ENCODE assay signal across 26 cellular contexts in genomic region chr2:143732931-143733330, GRCh38.
"Had no signal": no experiment of that assay in that cellular context is flagged by ENCODE, and none has a peak within 500 bp of the region (broad histone marks: within the 10 kb centered on the region; RNA-seq: fewer than 3 reads in every experiment).

No MANE protein-coding gene starts in this region.

- DNase-seq: activated CD4-positive, alpha-beta memory T cell treated with anti-CD3 and anti-CD28 coated beads, Interleukin-2, amount 10 ng/mL, durations not matched to agents 7 days and 5 days; activated CD4-positive, alpha-beta T cell treated with anti-CD3 and anti-CD28 coated beads, Interleukin-2, amount 10 ng/mL, durations not matched to agents 24 days and 14 days; activated CD8-positive, alpha-beta memory T cell treated with anti-CD3 and anti-CD28 coated beads, Interleukin-2, amount 10 ng/mL, durations not matched to agents 7 days and 5 days; activated effector memory CD4-positive, alpha-beta T cell treated with anti-CD3 and anti-CD28 coated beads, Interleukin-2, amount 50 U/mL, for 16 hours; activated naive CD4-positive, alpha-beta T cell treated with anti-CD3 and anti-CD28 coated beads, Interleukin-2, amount 50 U/mL, for 16 hours; activated T-cell treated with anti-CD3 and anti-CD28 coated beads for 4 hours; anterior cingulate cortex; body of pancreas; dermis blood vessel endothelial cell; effector CD8-positive, alpha-beta T cell; gastrocnemius medialis; hypothalamus; left ventricle myocardium superior; mammary epithelial cell; midbrain; natural killer cell; stimulated activated CD4-positive, alpha-beta T cell treated with anti-CD3 and anti-CD28 coated beads, Interleukin-4, amount 100 ng/mL, for 24 hours; stimulated activated naive CD8-positive, alpha-beta T cell treated with anti-CD3 and anti-CD28 coated beads, Interleukin-15, Interleukin-2, amounts not matched to agents 100 U/mL and 50 U/mL, for 24 hours; T1000; thyroid gland; upper lobe of right lung had no signal

- H3K27me3 Mint-ChIP-seq: activated CD4-positive, alpha-beta memory T cell treated with anti-CD3 and anti-CD28 coated beads, Interleukin-2, amount 10 ng/mL, durations not matched to agents 7 days and 5 days; activated CD4-positive, alpha-beta T cell treated with anti-CD3 and anti-CD28 coated beads, Interleukin-2, amount 10 ng/mL, durations not matched to agents 24 days and 14 days; activated CD8-positive, alpha-beta memory T cell treated with anti-CD3 and anti-CD28 coated beads, Interleukin-2, amount 10 ng/mL, durations not matched to agents 7 days and 5 days had no signal

- H3K36me3 Mint-ChIP-seq: natural killer cell had no signal

- H3K9me3 Mint-ChIP-seq: activated CD4-positive, alpha-beta memory T cell treated with anti-CD3 and anti-CD28 coated beads, Interleukin-2, amount 10 ng/mL, durations not matched to agents 7 days and 5 days; natural killer cell; T-helper 1 cell treated with Interleukin-12 subunit alpha and Interleukin-12 subunit beta and Interleukin-4 antibody, amounts not matched to agents 30 μg/mL and 1 μg/mL, for 36 hours had no signal

- H3K36me3 ChIP-seq: cardiac muscle cell, gastrocnemius medialis, right atrium auricular region, thyroid gland, upper lobe of right lung had no signal

- H3K27ac Mint-ChIP-seq: activated CD4-positive, alpha-beta memory T cell treated with anti-CD3 and anti-CD28 coated beads, Interleukin-2, amount 10 ng/mL, durations not matched to agents 7 days and 5 days; activated CD4-positive, alpha-beta T cell treated with anti-CD3 and anti-CD28 coated beads, Interleukin-2, amount 10 ng/mL, durations not matched to agents 24 days and 14 days; activated CD8-positive, alpha-beta memory T cell treated with anti-CD3 and anti-CD28 coated beads, Interleukin-2, amount 10 ng/mL, durations not matched to agents 7 days and 5 days; natural killer cell; progenitor cell of endocrine pancreas; T-helper 1 cell treated with Interleukin-12 subunit alpha and Interleukin-12 subunit beta and Interleukin-4 antibody, amounts not matched to agents 30 μg/mL and 1 μg/mL, for 36 hours had no signal

- H3K27me3 ChIP-seq: body of pancreas, cardiac muscle cell, gastrocnemius medialis, right atrium auricular region, thyroid gland, upper lobe of right lung had no signal

- ATAC-seq: activated CD8-positive, alpha-beta memory T cell treated with anti-CD3 and anti-CD28 coated beads, Interleukin-2, amount 10 ng/mL, durations not matched to agents 7 days and 5 days; body of pancreas; esophagus mucosa; gastrocnemius medialis; left ventricle myocardium superior; natural killer cell; stimulated activated naive CD8-positive, alpha-beta T cell treated with anti-CD3 and anti-CD28 coated beads, Interleukin-15, Interleukin-2, amounts not matched to agents 100 U/mL and 50 U/mL, for 24 hours; upper lobe of right lung had no signal

- H3K4me3 ChIP-seq: body of pancreas, cardiac muscle cell, gastrocnemius medialis, right atrium auricular region, thyroid gland, upper lobe of right lung had no signal

- H3K9me3 ChIP-seq: body of pancreas, gastrocnemius medialis, right atrium auricular region, thyroid gland, upper lobe of right lung had no signal

- H3K4me3 Mint-ChIP-seq: activated CD4-positive, alpha-beta memory T cell treated with anti-CD3 and anti-CD28 coated beads, Interleukin-2, amount 10 ng/mL, durations not matched to agents 7 days and 5 days; activated CD4-positive, alpha-beta T cell treated with anti-CD3 and anti-CD28 coated beads, Interleukin-2, amount 10 ng/mL, durations not matched to agents 24 days and 14 days; activated CD8-positive, alpha-beta memory T cell treated with anti-CD3 and anti-CD28 coated beads, Interleukin-2, amount 10 ng/mL, durations not matched to agents 7 days and 5 days; natural killer cell; T-helper 1 cell treated with Interleukin-12 subunit alpha and Interleukin-12 subunit beta and Interleukin-4 antibody, amounts not matched to agents 30 μg/mL and 1 μg/mL, for 36 hours had no signal

- H3K4me1 ChIP-seq: body of pancreas, gastrocnemius medialis, right atrium auricular region, thyroid gland, upper lobe of right lung had no signal

- H3K27ac ChIP-seq: body of pancreas, cardiac muscle cell, gastrocnemius medialis, right atrium auricular region, thyroid gland, upper lobe of right lung had no signal
